17 cellular contexts compared by ENCODE assay signal in genomic region chrX:107567370-107567769, GRCh38.
"Had no signal": no experiment of that assay in that cellular context is flagged by ENCODE, and none has a peak within 500 bp of the region (broad histone marks: within the 10 kb centered on the region; RNA-seq: fewer than 3 reads in every experiment).

No MANE protein-coding gene starts in this region.

- H3K27me3 ChIP-seq: suprapubic skin, upper lobe of right lung had no signal

- H3K36me3 Mint-ChIP-seq: activated CD4-positive, alpha-beta memory T cell treated with anti-CD3 and anti-CD28 coated beads for 36 hours; activated naive CD8-positive, alpha-beta T cell treated with anti-CD3 and anti-CD28 coated beads for 36 hours; memory B cell had no signal

- H3K4me3 ChIP-seq: heart right ventricle, left ventricle myocardium inferior, suprapubic skin, upper lobe of right lung had no signal

- ATAC-seq: activated T-cell treated with anti-CD3 and anti-CD28 coated beads, Interleukin-2, amount 50 U/mL, for 4 hours; heart right ventricle; stimulated activated naive CD8-positive, alpha-beta T cell treated with anti-CD3 and anti-CD28 coated beads, Interleukin-15, Interleukin-2, amounts not matched to agents 100 U/mL and 50 U/mL, for 24 hours; upper lobe of right lung had no signal

- H3K36me3 ChIP-seq: heart right ventricle, left ventricle myocardium inferior, suprapubic skin, upper lobe of right lung had no signal

- DNase-seq: activated CD4-positive, alpha-beta memory T cell treated with anti-CD3 and anti-CD28 coated beads for 36 hours; activated gamma-delta T cell; activated naive CD8-positive, alpha-beta T cell treated with anti-CD3 and anti-CD28 coated beads for 36 hours; activated T-cell treated with anti-CD3 and anti-CD28 coated beads, Interleukin-2, amount 50 U/mL, for 4 hours; aorta; heart right ventricle; kidney; left ventricle myocardium inferior; stimulated activated CD4-positive, alpha-beta T cell treated with anti-CD3 and anti-CD28 coated beads, Interleukin-4, amount 100 ng/mL, for 1 hour; stimulated activated CD8-positive, alpha-beta memory T cell treated with anti-CD3 and anti-CD28 coated beads, Interleukin-4, amount 100 ng/mL, for 48 hours; stimulated activated naive CD8-positive, alpha-beta T cell treated with anti-CD3 and anti-CD28 coated beads, Interleukin-15, Interleukin-2, amounts not matched to agents 100 U/mL and 50 U/mL, for 24 hours; T-helper 2 cell; upper lobe of right lung had no signal

- H3K9me3 ChIP-seq: heart right ventricle, left ventricle myocardium inferior, suprapubic skin, upper lobe of right lung had no signal

- FAIRE-seq: frontal cortex, kidney had no signal

- H3K4me1 Mint-ChIP-seq: memory B cell had no signal

- H3K27ac ChIP-seq: heart right ventricle, left ventricle myocardium inferior, parathyroid adenoma, suprapubic skin, upper lobe of right lung had no signal

- H3K79me2 ChIP-seq: parathyroid adenoma had no signal

- H3K27ac Mint-ChIP-seq: activated CD4-positive, alpha-beta memory T cell treated with anti-CD3 and anti-CD28 coated beads for 36 hours; activated naive CD8-positive, alpha-beta T cell treated with anti-CD3 and anti-CD28 coated beads for 36 hours; memory B cell had no signal

- H3K9ac ChIP-seq: parathyroid adenoma had no signal

- H3K4me3 Mint-ChIP-seq: activated CD4-positive, alpha-beta memory T cell treated with anti-CD3 and anti-CD28 coated beads for 36 hours; activated naive CD8-positive, alpha-beta T cell treated with anti-CD3 and anti-CD28 coated beads for 36 hours; activated T-cell treated with anti-CD3 and anti-CD28 coated beads, Interleukin-2, amount 50 U/mL, for 4 hours; memory B cell had no signal

- H3K9me3 Mint-ChIP-seq: activated CD4-positive, alpha-beta memory T cell treated with anti-CD3 and anti-CD28 coated beads for 36 hours; activated naive CD8-positive, alpha-beta T cell treated with anti-CD3 and anti-CD28 coated beads for 36 hours; activated T-cell treated with anti-CD3 and anti-CD28 coated beads, Interleukin-2, amount 50 U/mL, for 4 hours; memory B cell had no signal

- H2AFZ ChIP-seq: parathyroid adenoma had no signal

- H3K4me1 ChIP-seq: heart right ventricle, left ventricle myocardium inferior, parathyroid adenoma, suprapubic skin, upper lobe of right lung had no signal
